Comparison of ENCODE assay signal across 10 cellular contexts in the genomic region with DNA sequence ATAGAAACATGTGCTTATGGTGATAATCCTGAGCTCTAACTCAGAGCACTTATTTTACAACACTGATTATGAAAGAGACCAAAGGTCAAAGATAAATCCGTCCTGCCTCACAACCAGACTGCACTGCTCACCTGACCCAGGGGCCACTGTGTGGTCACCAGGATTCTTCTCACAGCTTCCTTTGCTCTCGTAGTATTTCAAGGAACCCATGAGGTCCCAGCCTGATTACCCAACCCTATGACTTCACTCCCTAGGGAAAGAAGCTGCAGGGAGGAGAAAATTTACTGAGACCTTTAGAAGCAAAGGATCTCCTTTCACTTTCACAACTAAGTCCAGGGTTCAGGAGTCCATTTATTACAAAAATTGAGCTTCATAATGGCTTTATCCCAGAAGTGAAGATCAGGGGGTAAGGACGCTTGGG. TPM values are rescaled to one million over a fixed set of nuclear protein-coding genes. Genes with fewer than 3 reads are reported as not detected.
DNase-seq lines count a peak whose midpoint lies in the region; ATAC-seq and TF ChIP-seq lines count a peak whose summit lies in the region.
"Had no signal": no experiment of that assay in that cellular context is flagged by ENCODE, and none has a peak within 500 bp of the region (broad histone marks: within the 10 kb centered on the region; RNA-seq: fewer than 3 reads in every experiment).

No MANE protein-coding gene starts in this region.

- H2AFZ ChIP-seq in OCI-LY7 (ENCODE audit: low read length), result no peak overlapping the region

- H3K27me3 ChIP-seq in gastrocnemius medialis, result no peaks in the 10 kb centered on the region
- H3K27me3 ChIP-seq: ovary had no signal

- no peaks in the 10 kb centered on the region for H3K9me2 ChIP-seq in OCI-LY7 (ENCODE audit: insufficient read depth, low read length)

- H3K4me3 Mint-ChIP-seq in activated naive CD4-positive, alpha-beta T cell treated with anti-CD3 and anti-CD28 coated beads for 36 hours, result no peak overlapping the region
- H3K4me3 Mint-ChIP-seq: stimulated activated naive CD8-positive, alpha-beta T cell treated with anti-CD3 and anti-CD28 coated beads, Interleukin-15, Interleukin-2, amounts not matched to agents 100 ng/mL and 50 ng/mL, for 24 hours had no signal

- BruUV-seq in OCI-LY7 (replicated peaks; lab: Mats Ljungman, UMichigan), result no TSS peak

- in situ Hi-C loops in gastrocnemius medialis (cut with MboI; ENCODE audit: low sequenced_read_pairs in 4 of 4) (no loop called here), GM13976 (cut with MboI; ENCODE audit: low sequenced_read_pairs, unreplicated experiment) (no loop called here)

- H3K4me1 ChIP-seq in gastrocnemius medialis, result peaks cover 0 to 4% of the 10 kb centered on the region in 2 donors
- peaks cover 11% of the 10 kb centered on the region for H3K4me1 ChIP-seq in OCI-LY7 (ENCODE audit: insufficient read depth, low read length, poor library complexity, severe bottlenecking)

- H3K4me3 ChIP-seq in fibroblast of villous mesenchyme (ENCODE audit: low read depth, low read length) (peak overlapping the region; percentile 50), gastrocnemius medialis (no peak overlapping the region), OCI-LY7 (ENCODE audit: low read depth, low read length, poor library complexity, severe bottlenecking) (no peak overlapping the region)
- H3K4me3 ChIP-seq: ovary had no signal

- no peak for TF ChIP-seq POLR2A in gastrocnemius medialis (IDR thresholded peaks at IDR 0.05)

- TF ChIP-seq CTCF in fibroblast of villous mesenchyme (IDR thresholded peaks at IDR 0.05; ENCODE audit: insufficient read depth, low read depth, low read length) (no peak), gastrocnemius medialis (IDR thresholded peaks at IDR 0.05 in 4 of 5, conservative IDR thresholded peaks at IDR 0.05 in 1 of 5) (no peak), OCI-LY7 (conservative IDR thresholded peaks at IDR 0.05; ENCODE audit: low read length) (no peak), GM13976 (IDR thresholded peaks at IDR 0.05; ENCODE audit: borderline replicate concordance, control extremely low read depth, extremely low read depth, insufficient read depth, missing control alignments) (no peak)

- H3K9me3 ChIP-seq in gastrocnemius medialis, result no peaks in the 10 kb centered on the region
- no peaks in the 10 kb centered on the region for H3K9me3 ChIP-seq in OCI-LY7 (ENCODE audit: low read length)
- H3K9me3 ChIP-seq: ovary had no signal

- POLR2A ChIA-PET in OCI-LY7 (lab: Charles Lee), result interaction anchor here (0.6 to 0.9 kb wide), 2 partner anchors 51 to 110 kb away, joined by 3 read pairs; no protein-coding TSS in a partner anchor

- H3K4me2 ChIP-seq in OCI-LY7 (ENCODE audit: low read length), result no peak overlapping the region

- no peaks in the 10 kb centered on the region for H3K36me3 Mint-ChIP-seq in activated naive CD4-positive, alpha-beta T cell treated with anti-CD3 and anti-CD28 coated beads for 36 hours (ENCODE audit: low read depth)

- intact Hi-C loops in gastrocnemius medialis (cut with DNase I; ENCODE audit: low total_unique reads) (no loop called here), OCI-LY7 (cut with micrococcal nuclease; ENCODE audit: unreplicated experiment) (no loop called here)
- intact Hi-C loops in activated naive CD4-positive, alpha-beta T cell treated with anti-CD3 and anti-CD28 coated beads for 36 hours (cut with micrococcal nuclease), result no loop called here

- H3K36me3 ChIP-seq in gastrocnemius medialis (no peaks in the 10 kb centered on the region), OCI-LY7 (ENCODE audit: insufficient read depth, low read length) (peaks cover 3% of the 10 kb centered on the region; the same call in 1 of the 2 replicates)
- H3K36me3 ChIP-seq: ovary had no signal

- DNase-seq in GM03348 (ENCODE audit: low spot score) (peak; percentile 75), NOMO-1 treated with dmso at 0.1 percent for 144 hours (lab: John Stamatoyannopoulos, UW; ENCODE audit: unreplicated experiment) (peak; percentile 22), fibroblast of villous mesenchyme (ENCODE audit: low read depth) (peak; percentile 99), gastrocnemius medialis (peak; percentile 39 to 78), OCI-LY7 (ENCODE audit: low spot score) (no peak), GM13976 (ENCODE audit: low spot score) (no peak)
- DNase-seq in activated naive CD4-positive, alpha-beta T cell treated with anti-CD3 and anti-CD28 coated beads for 36 hours, result no peak
- no peak for DNase-seq in activated CD4-positive, alpha-beta T cell treated with anti-CD3 and anti-CD28 coated beads for 1 hour

- H3K27ac Mint-ChIP-seq in activated naive CD4-positive, alpha-beta T cell treated with anti-CD3 and anti-CD28 coated beads for 36 hours, result no peak overlapping the region
- H3K27ac Mint-ChIP-seq: stimulated activated naive CD8-positive, alpha-beta T cell treated with anti-CD3 and anti-CD28 coated beads, Interleukin-15, Interleukin-2, amounts not matched to agents 100 ng/mL and 50 ng/mL, for 24 hours had no signal

- peaks cover 9% of the 10 kb centered on the region for H3K4me1 Mint-ChIP-seq in activated naive CD4-positive, alpha-beta T cell treated with anti-CD3 and anti-CD28 coated beads for 36 hours (ENCODE audit: low read depth)

- H3K27me3 Mint-ChIP-seq in activated naive CD4-positive, alpha-beta T cell treated with anti-CD3 and anti-CD28 coated beads for 36 hours (ENCODE audit: low read depth), result no peaks in the 10 kb centered on the region
- H3K27me3 Mint-ChIP-seq: stimulated activated naive CD8-positive, alpha-beta T cell treated with anti-CD3 and anti-CD28 coated beads, Interleukin-15, Interleukin-2, amounts not matched to agents 100 ng/mL and 50 ng/mL, for 24 hours had no signal

- H3K27ac ChIP-seq in gastrocnemius medialis (peak overlapping the region; percentile 71 to 79 (median 73)), OCI-LY7 (ENCODE audit: low read depth, low read length, poor library complexity, severe bottlenecking) (no peak overlapping the region)
- H3K27ac ChIP-seq: ovary had no signal

- peak; percentile 76 to 81 for ATAC-seq in gastrocnemius medialis

- CTCF ChIA-PET in activated naive CD4-positive, alpha-beta T cell treated with anti-CD3 and anti-CD28 coated beads for 36 hours (lab: Charles Lee), result interaction anchor here (0.7 to 1.1 kb wide), 2 partner anchors 9 to 12 kb away, joined by 3 to 4 read pairs; no protein-coding TSS in a partner anchor
- CTCF ChIA-PET in OCI-LY7 (lab: Charles Lee; ENCODE audit: unreplicated experiment), result no interaction called here

- H3K9me3 Mint-ChIP-seq in activated naive CD4-positive, alpha-beta T cell treated with anti-CD3 and anti-CD28 coated beads for 36 hours, result no peaks in the 10 kb centered on the region
- H3K9me3 Mint-ChIP-seq: stimulated activated naive CD8-positive, alpha-beta T cell treated with anti-CD3 and anti-CD28 coated beads, Interleukin-15, Interleukin-2, amounts not matched to agents 100 ng/mL and 50 ng/mL, for 24 hours had no signal

- H3K79me2 ChIP-seq in OCI-LY7 (ENCODE audit: insufficient read depth, low read depth, low read length), result no peaks in the 10 kb centered on the region

- no peaks in the 10 kb centered on the region for H4K20me1 ChIP-seq in OCI-LY7 (ENCODE audit: insufficient read depth, low read length)

RNA-seq across cellular contexts. Expression of a gene that starts 9.6 kb away (rescaled TPM):
- total RNA-seq in fibroblast of villous mesenchyme, result 125 and 130 TPM in 2 replicates
- total RNA-seq in gastrocnemius medialis, result 10 to 100 TPM; 38.2 to 65.3 (median 52.2) TPM
- 100 to 1,000 TPM; 846 to 855 TPM for total RNA-seq in activated naive CD4-positive, alpha-beta T cell treated with anti-CD3 and anti-CD28 coated beads for 36 hours
- 203 and 231 TPM in 2 replicates for total RNA-seq in OCI-LY7 (2014; rRNA removed; shearing (Covaris generic))
- 525 and 531 TPM in 2 replicates for total RNA-seq in OCI-LY7 (2022)

Comparison
In these comparisons a context has a peak if more than half of its experiments do, and no peak if none do; other contexts are left out.
1. DNase-seq: peak in GM03348 (single experiment), NOMO-1 treated with dmso at 0.1 percent for 144 hours (single experiment), fibroblast of villous mesenchyme (single experiment) and gastrocnemius medialis (2 of 2); none in activated naive CD4-positive, alpha-beta T cell treated with anti-CD3 and anti-CD28 coated beads for 36 hours (single experiment), OCI-LY7 (single experiment), activated CD4-positive, alpha-beta T cell treated with anti-CD3 and anti-CD28 coated beads for 1 hour (single experiment) and GM13976 (single experiment).